1 cellular context compared by ENCODE assay signal in the genomic region with DNA sequence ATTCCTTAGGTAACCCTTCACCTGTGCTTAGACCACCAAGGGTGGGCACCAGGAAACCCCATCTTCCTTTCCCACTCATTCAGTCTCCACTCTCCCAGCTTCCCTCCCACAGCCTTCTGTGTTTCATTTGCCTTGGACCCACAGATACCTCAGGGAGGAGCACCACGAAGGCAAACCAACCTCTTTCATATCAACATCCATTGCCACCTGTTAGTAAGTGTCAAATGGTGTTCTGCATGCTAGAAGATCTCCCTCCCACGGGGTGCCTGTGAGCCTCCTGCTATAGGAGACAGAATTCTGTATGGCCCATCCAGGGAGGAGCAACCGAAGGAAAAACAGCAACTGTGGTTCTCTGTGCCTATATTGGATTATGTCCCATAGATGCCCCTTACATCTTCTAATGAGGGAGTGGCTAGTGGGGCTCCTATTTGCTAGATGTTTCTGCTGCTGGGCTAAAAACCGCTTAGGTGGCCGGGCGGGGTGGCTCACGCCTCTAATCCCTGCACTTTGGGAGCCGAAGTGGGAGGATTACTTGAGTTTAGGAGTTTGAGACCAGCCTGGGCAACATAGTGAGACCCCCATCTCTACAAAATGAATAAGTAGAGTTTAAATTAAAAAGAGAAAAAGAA.
TF ChIP-seq lines count a peak whose summit lies in the region.

No MANE protein-coding gene starts in this region.

TF ChIP-seq in GM23338, 12 proteins besides CTCF, POLR2A, EP300 and RAD21 (continued from another document):
- TF ChIP-seq, protein P1, sequence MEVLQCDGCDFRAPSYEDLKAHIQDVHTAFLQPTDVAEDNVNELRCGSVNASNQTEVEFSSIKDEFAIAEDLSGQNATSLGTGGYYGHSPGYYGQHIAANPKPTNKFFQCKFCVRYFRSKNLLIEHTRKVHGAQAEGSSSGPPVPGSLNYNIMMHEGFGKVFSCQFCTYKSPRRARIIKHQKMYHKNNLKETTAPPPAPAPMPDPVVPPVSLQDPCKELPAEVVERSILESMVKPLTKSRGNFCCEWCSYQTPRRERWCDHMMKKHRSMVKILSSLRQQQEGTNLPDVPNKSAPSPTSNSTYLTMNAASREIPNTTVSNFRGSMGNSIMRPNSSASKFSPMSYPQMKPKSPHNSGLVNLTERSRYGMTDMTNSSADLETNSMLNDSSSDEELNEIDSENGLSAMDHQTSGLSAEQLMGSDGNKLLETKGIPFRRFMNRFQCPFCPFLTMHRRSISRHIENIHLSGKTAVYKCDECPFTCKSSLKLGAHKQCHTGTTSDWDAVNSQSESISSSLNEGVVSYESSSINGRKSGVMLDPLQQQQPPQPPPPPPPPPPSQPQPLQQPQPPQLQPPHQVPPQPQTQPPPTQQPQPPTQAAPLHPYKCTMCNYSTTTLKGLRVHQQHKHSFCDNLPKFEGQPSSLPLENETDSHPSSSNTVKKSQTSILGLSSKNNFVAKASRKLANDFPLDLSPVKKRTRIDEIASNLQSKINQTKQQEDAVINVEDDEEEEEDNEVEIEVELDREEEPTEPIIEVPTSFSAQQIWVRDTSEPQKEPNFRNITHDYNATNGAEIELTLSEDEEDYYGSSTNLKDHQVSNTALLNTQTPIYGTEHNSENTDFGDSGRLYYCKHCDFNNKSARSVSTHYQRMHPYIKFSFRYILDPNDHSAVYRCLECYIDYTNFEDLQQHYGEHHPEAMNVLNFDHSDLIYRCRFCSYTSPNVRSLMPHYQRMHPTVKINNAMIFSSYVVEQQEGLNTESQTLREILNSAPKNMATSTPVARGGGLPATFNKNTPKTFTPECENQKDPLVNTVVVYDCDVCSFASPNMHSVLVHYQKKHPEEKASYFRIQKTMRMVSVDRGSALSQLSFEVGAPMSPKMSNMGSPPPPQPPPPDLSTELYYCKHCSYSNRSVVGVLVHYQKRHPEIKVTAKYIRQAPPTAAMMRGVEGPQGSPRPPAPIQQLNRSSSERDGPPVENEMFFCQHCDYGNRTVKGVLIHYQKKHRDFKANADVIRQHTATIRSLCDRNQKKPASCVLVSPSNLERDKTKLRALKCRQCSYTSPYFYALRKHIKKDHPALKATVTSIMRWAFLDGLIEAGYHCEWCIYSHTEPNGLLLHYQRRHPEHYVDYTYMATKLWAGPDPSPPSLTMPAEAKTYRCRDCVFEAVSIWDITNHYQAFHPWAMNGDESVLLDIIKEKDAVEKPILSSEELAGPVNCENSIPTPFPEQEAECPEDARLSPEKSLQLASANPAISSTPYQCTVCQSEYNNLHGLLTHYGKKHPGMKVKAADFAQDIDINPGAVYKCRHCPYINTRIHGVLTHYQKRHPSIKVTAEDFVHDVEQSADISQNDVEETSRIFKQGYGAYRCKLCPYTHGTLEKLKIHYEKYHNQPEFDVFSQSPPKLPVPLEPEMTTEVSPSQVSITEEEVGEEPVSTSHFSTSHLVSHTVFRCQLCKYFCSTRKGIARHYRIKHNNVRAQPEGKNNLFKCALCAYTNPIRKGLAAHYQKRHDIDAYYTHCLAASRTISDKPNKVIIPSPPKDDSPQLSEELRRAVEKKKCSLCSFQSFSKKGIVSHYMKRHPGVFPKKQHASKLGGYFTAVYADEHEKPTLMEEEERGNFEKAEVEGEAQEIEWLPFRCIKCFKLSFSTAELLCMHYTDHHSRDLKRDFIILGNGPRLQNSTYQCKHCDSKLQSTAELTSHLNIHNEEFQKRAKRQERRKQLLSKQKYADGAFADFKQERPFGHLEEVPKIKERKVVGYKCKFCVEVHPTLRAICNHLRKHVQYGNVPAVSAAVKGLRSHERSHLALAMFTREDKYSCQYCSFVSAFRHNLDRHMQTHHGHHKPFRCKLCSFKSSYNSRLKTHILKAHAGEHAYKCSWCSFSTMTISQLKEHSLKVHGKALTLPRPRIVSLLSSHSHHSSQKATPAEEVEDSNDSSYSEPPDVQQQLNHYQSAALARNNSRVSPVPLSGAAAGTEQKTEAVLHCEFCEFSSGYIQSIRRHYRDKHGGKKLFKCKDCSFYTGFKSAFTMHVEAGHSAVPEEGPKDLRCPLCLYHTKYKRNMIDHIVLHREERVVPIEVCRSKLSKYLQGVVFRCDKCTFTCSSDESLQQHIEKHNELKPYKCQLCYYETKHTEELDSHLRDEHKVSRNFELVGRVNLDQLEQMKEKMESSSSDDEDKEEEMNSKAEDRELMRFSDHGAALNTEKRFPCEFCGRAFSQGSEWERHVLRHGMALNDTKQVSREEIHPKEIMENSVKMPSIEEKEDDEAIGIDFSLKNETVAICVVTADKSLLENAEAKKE (CRISPR knock-in tag; IDR thresholded peaks at IDR 0.05) = no peak
